8 cellular contexts compared by ENCODE assay signal in the genomic region with DNA sequence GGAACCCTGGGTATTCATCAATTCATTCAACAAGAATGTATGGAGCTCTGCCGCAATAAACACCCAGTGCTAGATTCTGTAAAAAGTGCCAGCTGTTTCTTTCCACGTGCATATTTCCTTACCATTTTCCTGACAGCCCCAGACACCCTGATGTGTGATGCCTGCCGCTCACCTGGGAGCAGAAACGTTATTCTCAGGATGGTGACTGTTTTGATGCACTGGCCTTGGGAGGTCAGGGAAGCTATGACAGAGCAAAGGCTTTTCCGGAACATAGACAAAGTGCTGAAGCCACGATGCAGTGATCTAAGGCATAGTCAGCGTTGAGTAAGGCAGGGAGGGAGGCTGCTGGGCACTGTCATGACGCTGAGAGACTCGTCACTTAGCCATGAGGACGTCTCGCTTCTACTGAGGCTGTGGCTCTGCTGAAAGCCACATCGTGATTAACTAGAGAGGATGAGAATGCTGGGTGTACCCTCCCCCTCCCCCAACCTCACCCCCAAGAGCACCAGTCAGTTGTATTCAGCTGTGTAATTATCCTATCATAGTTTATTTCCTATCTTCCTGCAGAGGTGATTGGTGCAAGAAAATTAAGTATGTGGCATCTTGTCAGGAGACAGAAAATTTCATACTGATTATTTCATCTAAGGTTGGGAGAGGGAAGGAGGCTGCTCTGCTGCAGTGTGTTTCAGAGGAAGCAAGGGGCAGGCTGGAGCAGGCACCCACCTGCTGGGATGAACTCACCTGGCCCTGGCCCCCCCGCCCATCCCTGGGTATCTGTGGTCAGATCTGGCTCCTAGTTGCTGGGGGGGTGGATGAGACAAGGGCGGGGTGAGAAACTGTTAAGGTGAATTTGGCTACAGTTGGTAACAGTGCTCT. TPM values are rescaled to one million over a fixed set of nuclear protein-coding genes. Genes with fewer than 3 reads are reported as not detected.
DNase-seq lines count a peak whose midpoint lies in the region; ATAC-seq and TF ChIP-seq lines count a peak whose summit lies in the region.

No MANE protein-coding gene starts in this region.

- H3K4me3 Mint-ChIP-seq in brain (peak overlapping the region in 4 of 5 experiments; percentile 8 to 67 (median 34)), naive B cell (peak overlapping the region in 1 of 8 donors; percentile 2)

- H3K36me3 Mint-ChIP-seq in brain (no peaks in the 10 kb centered on the region), naive B cell (no peaks in the 10 kb centered on the region)

- TF ChIP-seq CTCF in brain (conservative IDR thresholded peaks at IDR 0.05) (no peak), lower leg skin (IDR thresholded peaks at IDR 0.05) (no peak)

- intact Hi-C loops in lower leg skin (cut with DNase I; ENCODE audit: low total_unique reads): no loop called here

- H3K4me1 Mint-ChIP-seq in brain (peaks cover 27% of the 10 kb centered on the region), naive B cell (peaks cover 47 to 58% (median 57%) of the 10 kb centered on the region in 3 donors)

- ATAC-seq in naive B cell (ENCODE audit: low read depth in 2 of 2) (no peak), HG03108 (IDR thresholded peaks at IDR 0.05; ENCODE audit: unreplicated experiment) (no peak)

- peaks cover 13% of the 10 kb centered on the region for H3K27me3 Mint-ChIP-seq in brain
- no peaks in the 10 kb centered on the region for H3K27me3 Mint-ChIP-seq in naive B cell

- H3K27ac Mint-ChIP-seq in brain (peak overlapping the region in 4 of 5 experiments; percentile 58 to 90 (median 76)), naive B cell (peak overlapping the region in 5 of 6 donors; percentile 3 to 100 (median 89))

- no peak for TF ChIP-seq POLR2A in lower leg skin (IDR thresholded peaks at IDR 0.05)

- WGBS in lower leg skin, 2 donors: 22 to 26% methylated on average over 14 of the region's 14 CpGs

- no peak overlapping the region for H3K4me3 ChIP-seq in lower leg skin (ENCODE audit: low read depth, poor library complexity, severe bottlenecking)

- H3K9me3 Mint-ChIP-seq in brain (peaks cover 0 to 7% (median 0%) of the 10 kb centered on the region in 5 experiments), naive B cell (no peaks in the 10 kb centered on the region)

- DNase-seq in GM04503 (ENCODE audit: low read depth): peak; percentile 78
- DNase-seq in RPMI8226: peak; percentile 70
- no peak for DNase-seq in naive B cell
- DNase-seq in lower leg skin (ENCODE audit: low spot score in 2 of 2): no peak
- DNase-seq in DMS79 treated with DMSO at 0.1 percent for 48 hours (lab: John Stamatoyannopoulos, UW): no peak
- no peak for DNase-seq in 8988T

RNA-seq across cellular contexts. Expression of a gene that starts 48.8 kb away (rescaled TPM):
- polyA plus RNA-seq in brain (ENCODE audit: insufficient read depth, low read depth, low replicate concordance) (22.3 TPM), naive B cell (ENCODE audit: low read depth in 6 of 6) (10 to 100 TPM; 11.9 to 20.8 (median 15.9) TPM)
- 10 to 100 TPM in 2 of 4 donors, 1 to 10 TPM in 2; 8.0 to 20.5 (median 10.6) TPM for total RNA-seq in lower leg skin

Comparison
In these comparisons a context has a peak if more than half of its experiments do, and no peak if none do; other contexts are left out.
1. DNase-seq: peak in GM04503 (single experiment) and RPMI8226 (single experiment); none in naive B cell (single experiment), lower leg skin (0 of 2), DMS79 treated with DMSO at 0.1 percent for 48 hours (single experiment) and 8988T (single experiment).